In the genomic region with DNA sequence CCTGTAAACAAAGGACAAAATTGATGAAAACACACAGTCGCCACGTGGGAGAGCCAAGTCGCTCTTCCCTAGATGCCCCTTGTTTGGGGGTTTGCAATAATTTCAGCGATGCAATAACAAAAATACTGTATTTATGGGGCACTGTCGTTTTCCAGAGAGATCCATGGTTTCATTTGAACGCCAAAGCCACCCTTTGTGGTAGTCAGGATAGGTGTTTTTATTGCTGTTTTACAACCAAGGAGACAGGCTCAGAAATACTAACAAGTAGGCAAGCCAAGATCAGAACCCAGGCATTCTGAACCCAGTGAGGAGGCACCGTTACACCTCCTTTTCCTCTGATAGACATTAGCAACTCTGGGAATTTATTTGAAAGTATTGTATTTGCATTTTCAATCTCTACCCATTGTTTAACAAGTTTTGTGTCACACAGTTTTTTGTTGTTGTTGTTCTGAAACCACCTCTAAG, we compare ENCODE assay signal across 8 cellular contexts. TPM values are rescaled to one million over a fixed set of nuclear protein-coding genes. Genes with fewer than 3 reads are reported as not detected.
DNase-seq lines count a peak whose midpoint lies in the region; ATAC-seq and TF ChIP-seq lines count a peak whose summit lies in the region.

No MANE protein-coding gene starts in this region.

- TF ChIP-seq CTCF in HEK293 (tag by site-specific recombination; IDR thresholded peaks at IDR 0.05) (no peak), foreskin keratinocyte (conservative IDR thresholded peaks at IDR 0.05) (no peak)

- DNase-seq in T-helper 17 cell: no peak
- DNase-seq in foreskin keratinocyte: no peak
- DNase-seq in NOMO-1 treated with dmso at 0.1 percent for 144 hours (lab: John Stamatoyannopoulos, UW; ENCODE audit: unreplicated experiment): no peak
- DNase-seq in NCI-H82 (lab: John Stamatoyannopoulos, UW): no peak
- no peak for DNase-seq in HT-29 (ENCODE audit: low spot score)
- no peak for DNase-seq in cerebellar nuclear complex (lab: John Stamatoyannopoulos, UW)

- H3K4me3 Mint-ChIP-seq in T-helper 17 cell: peak overlapping the region; percentile 94

- H3K4me1 ChIP-seq in HEK293 (ENCODE audit: control insufficient read depth, insufficient read depth, low read length): no peaks in the 10 kb centered on the region
- H3K4me1 ChIP-seq in foreskin keratinocyte: peaks cover 20% of the 10 kb centered on the region
- peaks cover 12 to 33% (median 21%) of the 10 kb centered on the region in 3 donors for H3K4me1 ChIP-seq in skeletal muscle tissue (ENCODE audit: control insufficient read depth in 3 of 3, insufficient read depth in 3 of 3, low read length in 3 of 3)

- H3K27ac ChIP-seq in HEK293 (ENCODE audit: extremely low read depth, low read depth, low read length) (peak overlapping the region; percentile 67; the same call in 1 of the 2 replicates), foreskin keratinocyte (peak overlapping the region; percentile 97), skeletal muscle tissue (ENCODE audit: low read depth, low read length) (peak overlapping the region; percentile 95)

- H3K36me3 Mint-ChIP-seq in T-helper 17 cell (ENCODE audit: low read depth): no peaks in the 10 kb centered on the region

- CTCF ChIA-PET in HEK293 (lab: Yijun Ruan, JAX): no interaction called here

- peak overlapping the region; percentile 86 to 91 (median 89) for H3K9ac ChIP-seq in skeletal muscle tissue (ENCODE audit: low read depth in 1 of 3, low read length in 3 of 3)

- POLR2A ChIA-PET in HEK293 (lab: Yijun Ruan, JAX): no interaction called here

- H3K4me1 Mint-ChIP-seq in T-helper 17 cell: peaks cover 31% of the 10 kb centered on the region

- no peaks in the 10 kb centered on the region for H3K27me3 ChIP-seq in foreskin keratinocyte
- H3K27me3 ChIP-seq in skeletal muscle tissue (ENCODE audit: control insufficient read depth in 3 of 3, insufficient read depth in 3 of 3, low read length in 3 of 3): no peaks in the 10 kb centered on the region

- H3K36me3 ChIP-seq in HEK293 (ENCODE audit: control insufficient read depth in 2 of 2, insufficient read depth in 1 of 2, low read length in 2 of 2): no peaks in the 10 kb centered on the region; a peak in 1 of 3 replicates
- H3K36me3 ChIP-seq in skeletal muscle tissue (ENCODE audit: control insufficient read depth in 3 of 3, insufficient read depth in 3 of 3, low read length in 3 of 3): peaks cover 0 to 6% (median 5%) of the 10 kb centered on the region in 3 donors

- peak overlapping the region; percentile 77 for H3K27ac Mint-ChIP-seq in T-helper 17 cell

- H3K4me3 ChIP-seq in HEK293 (ENCODE audit: low read depth, low read length) (peak overlapping the region; percentile 64), skeletal muscle tissue (ENCODE audit: low read length in 3 of 3) (peak overlapping the region; percentile 85 to 98 (median 88))

- no peaks in the 10 kb centered on the region for H3K9me3 ChIP-seq in HEK293 (ENCODE audit: control insufficient read depth, insufficient read depth, low read depth, low read length)
- H3K9me3 ChIP-seq in T-helper 17 cell (ENCODE audit: control insufficient read depth, low read length, poor library complexity, severe bottlenecking): no peaks in the 10 kb centered on the region
- H3K9me3 ChIP-seq in skeletal muscle tissue (ENCODE audit: control insufficient read depth in 3 of 3, low read length in 3 of 3): peaks cover 0 to 4% (median 3%) of the 10 kb centered on the region in 3 donors

- H3K27me3 Mint-ChIP-seq in T-helper 17 cell: no peaks in the 10 kb centered on the region

- ATAC-seq in T-helper 17 cell (no peak), foreskin keratinocyte (no peak)

TF ChIP-seq in HEK293, 187 proteins besides CTCF, POLR2A, EP300 and RAD21:
- TF ChIP-seq ZNF341 (tag by site-specific recombination; IDR thresholded peaks at IDR 0.05; ENCODE audit: low read depth) (peak; percentile 73), ZNF266 (tag by site-specific recombination; IDR thresholded peaks at IDR 0.05; ENCODE audit: low read depth) (no peak), ZNF48 (tag by site-specific recombination; IDR thresholded peaks at IDR 0.05) (no peak)
- TF ChIP-seq, protein P1, sequence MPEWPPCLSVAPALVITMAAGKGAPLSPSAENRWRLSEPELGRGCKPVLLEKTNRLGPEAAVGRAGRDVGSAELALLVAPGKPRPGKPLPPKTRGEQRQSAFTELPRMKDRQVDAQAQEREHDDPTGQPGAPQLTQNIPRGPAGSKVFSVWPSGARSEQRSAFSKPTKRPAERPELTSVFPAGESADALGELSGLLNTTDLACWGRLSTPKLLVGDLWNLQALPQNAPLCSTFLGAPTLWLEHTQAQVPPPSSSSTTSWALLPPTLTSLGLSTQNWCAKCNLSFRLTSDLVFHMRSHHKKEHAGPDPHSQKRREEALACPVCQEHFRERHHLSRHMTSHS (tag by site-specific recombination; IDR thresholded peaks at IDR 0.05): no peak

RNA-seq across cellular contexts. Expression of a gene that starts 0.8 kb away (rescaled TPM):
- 10 to 100 TPM; 22.5 to 22.8 TPM for total RNA-seq in T-helper 17 cell
- total RNA-seq in foreskin keratinocyte: 31.5 and 36.4 TPM in 2 replicates
- 7.0 and 9.4 TPM in 2 replicates for polyA plus RNA-seq in foreskin keratinocyte
- total RNA-seq in skeletal muscle tissue: 39.1 TPM
- total RNA-seq in HT-29 (2014; rRNA removed; shearing (Covaris generic)): 7.3 and 9.4 TPM in 2 replicates

RNA-seq across cellular contexts. Expression of a gene that starts 13.3 kb away (rescaled TPM):
- total RNA-seq in T-helper 17 cell (not detected), foreskin keratinocyte (not detected in 2 replicates), skeletal muscle tissue (not detected)
- not detected in 2 replicates for polyA plus RNA-seq in foreskin keratinocyte
- not detected in 2 replicates for total RNA-seq in HT-29 (2014; rRNA removed; shearing (Covaris generic))
